In the genomic region with DNA sequence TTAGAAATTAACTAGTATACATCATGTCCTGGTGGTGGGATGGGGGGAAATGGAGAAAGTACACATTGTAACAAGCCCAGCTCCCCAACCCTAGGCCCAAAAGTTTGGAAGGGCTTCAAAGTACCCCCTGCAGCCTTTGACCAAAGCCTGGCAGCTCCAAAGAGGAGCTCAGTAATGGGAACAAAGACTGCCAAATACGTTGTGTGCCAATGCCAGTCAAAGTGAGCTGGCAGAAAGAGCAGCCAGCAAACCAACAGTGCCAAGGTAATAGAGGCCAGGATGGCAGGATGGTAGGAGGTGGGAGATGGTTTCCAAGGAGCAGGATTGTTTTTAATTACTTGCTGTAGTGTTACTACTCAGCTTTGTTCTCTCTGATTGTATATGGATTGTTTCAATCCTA, we compare ENCODE assay signal across 23 cellular contexts.
"Had no signal": no experiment of that assay in that cellular context is flagged by ENCODE, and none has a peak within 500 bp of the region (broad histone marks: within the 10 kb centered on the region; RNA-seq: fewer than 3 reads in every experiment).

No MANE protein-coding gene starts in this region.

- H3K4me1 Mint-ChIP-seq: activated CD4-positive, alpha-beta T cell treated with anti-CD3 and anti-CD28 coated beads, Interleukin-2, amount 10 ng/mL, durations not matched to agents 24 days and 14 days had no signal

- H3K27ac ChIP-seq: cardiac muscle cell, colonic mucosa, epithelial cell of prostate, foreskin keratinocyte, prostate gland, tibial nerve, uterus had no signal

- H3K36me3 Mint-ChIP-seq: mesothelial cell of epicardium had no signal

- H3K36me3 ChIP-seq: cardiac muscle cell, colonic mucosa, prostate gland, tibial nerve, uterus had no signal

- DNase-seq: activated CD4-positive, alpha-beta T cell treated with anti-CD3 and anti-CD28 coated beads, Interleukin-2, amount 10 ng/mL, durations not matched to agents 24 days and 14 days; activated CD4-positive, CD25-positive, alpha-beta regulatory T cell; activated CD8-positive, alpha-beta memory T cell treated with anti-CD3 and anti-CD28 coated beads, Interleukin-2, amount 50 U/mL, for 48 hours; activated effector memory CD4-positive, alpha-beta T cell treated with Interleukin-2 at 50 U/mL for 16 hours; activated naive CD4-positive, alpha-beta T cell treated with anti-CD3 and anti-CD28 coated beads, Interleukin-2, amount 50 U/mL, for 16 hours; activated T-cell treated with anti-CD3 and anti-CD28 coated beads, Interleukin-2, amount 50 U/mL, for 48 hours; colonic mucosa; endodermal cell; foreskin keratinocyte; kidney; stimulated activated CD4-positive, alpha-beta T cell treated with anti-CD3 and anti-CD28 coated beads, Interleukin-2, amount 100 ng/mL, for 24 hours; stimulated activated naive CD8-positive, alpha-beta T cell treated with anti-CD3 and anti-CD28 coated beads, Interleukin-15, Interleukin-2, amounts not matched to agents 100 U/mL and 50 U/mL, for 24 hours; T-helper 1 cell; T1000; uterus had no signal

- H3K27me3 ChIP-seq: cardiac muscle cell, colonic mucosa, foreskin keratinocyte, tibial nerve, uterus had no signal

- H3K9me3 Mint-ChIP-seq: activated CD4-positive, alpha-beta T cell treated with anti-CD3 and anti-CD28 coated beads, Interleukin-2, amount 10 ng/mL, durations not matched to agents 24 days and 14 days; mesothelial cell of epicardium; nephron had no signal

- H3K4me3 Mint-ChIP-seq: activated CD4-positive, alpha-beta T cell treated with anti-CD3 and anti-CD28 coated beads, Interleukin-2, amount 10 ng/mL, durations not matched to agents 24 days and 14 days; endodermal cell; mesothelial cell of epicardium; nephron had no signal

- H3K4me3 ChIP-seq: cardiac muscle cell, colonic mucosa, lung, prostate gland, tibial nerve, uterus had no signal

- H3K27ac Mint-ChIP-seq: activated CD4-positive, alpha-beta T cell treated with anti-CD3 and anti-CD28 coated beads, Interleukin-2, amount 10 ng/mL, durations not matched to agents 24 days and 14 days; endodermal cell; mesothelial cell of epicardium; nephron had no signal

- H3K4me1 ChIP-seq: colonic mucosa, foreskin keratinocyte, prostate gland, uterus had no signal

- ATAC-seq: foreskin keratinocyte; left lobe of liver; stimulated activated naive CD8-positive, alpha-beta T cell treated with anti-CD3 and anti-CD28 coated beads, Interleukin-15, Interleukin-2, amounts not matched to agents 100 U/mL and 50 U/mL, for 24 hours had no signal

- H3K9me3 ChIP-seq: colonic mucosa, prostate gland, tibial nerve, uterus had no signal
